In genomic region chr5:55935371-55935770, GRCh38 we compare ENCODE assay signal across 8 cellular contexts.
"Had no signal": no experiment of that assay in that cellular context is flagged by ENCODE, and none has a peak within 500 bp of the region (broad histone marks: within the 10 kb centered on the region; RNA-seq: fewer than 3 reads in every experiment).

No MANE protein-coding gene starts in this region.

- H3K4me1 Mint-ChIP-seq: activated CD8-positive, alpha-beta memory T cell treated with anti-CD3 and anti-CD28 coated beads, Interleukin-2, amount 10 ng/mL, durations not matched to agents 7 days and 5 days; memory B cell; nephron progenitor cell; stimulated activated naive CD8-positive, alpha-beta T cell treated with anti-CD3 and anti-CD28 coated beads, Interleukin-15, amount 100 ng/mL, for 72 hours had no signal

- H3K9me3 Mint-ChIP-seq: memory B cell; nephron progenitor cell; stimulated activated naive CD8-positive, alpha-beta T cell treated with anti-CD3 and anti-CD28 coated beads, Interleukin-15, amount 100 ng/mL, for 72 hours had no signal

- H3K36me3 Mint-ChIP-seq: memory B cell had no signal

- H3K27ac Mint-ChIP-seq: activated CD8-positive, alpha-beta memory T cell treated with anti-CD3 and anti-CD28 coated beads, Interleukin-2, amount 10 ng/mL, durations not matched to agents 7 days and 5 days; memory B cell; nephron progenitor cell had no signal

- H3K4me1 ChIP-seq: breast epithelium, foreskin keratinocyte, testis had no signal

- H3K36me3 ChIP-seq: breast epithelium had no signal

- H3K27me3 Mint-ChIP-seq: activated CD8-positive, alpha-beta memory T cell treated with anti-CD3 and anti-CD28 coated beads, Interleukin-2, amount 10 ng/mL, durations not matched to agents 7 days and 5 days; memory B cell; stimulated activated naive CD8-positive, alpha-beta T cell treated with anti-CD3 and anti-CD28 coated beads, Interleukin-15, amount 100 ng/mL, for 72 hours had no signal

- H3K4me3 ChIP-seq: breast epithelium, esophagus muscularis mucosa, testis had no signal

- H3K9me3 ChIP-seq: breast epithelium, esophagus muscularis mucosa, testis had no signal

- H3K4me3 Mint-ChIP-seq: activated CD8-positive, alpha-beta memory T cell treated with anti-CD3 and anti-CD28 coated beads, Interleukin-2, amount 10 ng/mL, durations not matched to agents 7 days and 5 days; memory B cell; nephron progenitor cell; stimulated activated naive CD8-positive, alpha-beta T cell treated with anti-CD3 and anti-CD28 coated beads, Interleukin-15, amount 100 ng/mL, for 72 hours had no signal

- H3K27me3 ChIP-seq: breast epithelium, esophagus muscularis mucosa, foreskin keratinocyte, testis had no signal

- H3K27ac ChIP-seq: esophagus muscularis mucosa, foreskin keratinocyte, testis had no signal
